Comparison of ENCODE assay signal across 20 cellular contexts in the genomic region with DNA sequence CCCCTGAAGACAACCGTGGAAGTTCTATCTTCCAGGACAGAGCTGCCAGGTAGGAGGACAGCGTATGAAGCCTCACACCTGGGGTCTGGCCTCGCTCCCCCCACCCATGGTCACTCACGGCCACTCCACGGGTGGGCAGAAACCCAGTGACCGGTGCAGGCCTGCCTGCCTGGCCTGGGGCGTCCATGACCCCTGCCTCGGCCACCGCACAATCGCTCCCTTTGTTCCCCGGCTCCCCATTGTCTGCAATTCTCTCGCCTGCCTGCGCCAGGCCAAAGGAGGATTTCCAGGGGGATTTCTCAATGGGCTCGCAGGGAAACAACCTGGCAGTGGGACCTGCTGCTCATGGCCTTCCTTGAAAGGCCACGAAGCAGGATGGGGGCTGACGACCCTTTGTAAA. TPM values are rescaled to one million over a fixed set of nuclear protein-coding genes. Genes with fewer than 3 reads are reported as not detected.
A peak's percentile ranks its signal among the peaks of the same experiment; 100 is the strongest.
DNase-seq lines count a peak whose midpoint lies in the region; ATAC-seq and TF ChIP-seq lines count a peak whose summit lies in the region.
"Had no signal": no experiment of that assay in that cellular context is flagged by ENCODE, and none has a peak within 500 bp of the region (broad histone marks: within the 10 kb centered on the region; RNA-seq: fewer than 3 reads in every experiment).

No MANE protein-coding gene starts in this region.

- H4K20me1 ChIP-seq in BLaER1: peaks cover 88% of the 10 kb centered on the region

- 0 out of 2 replicates have a peak, but pooled peaks cover 5% of the 10 kb centered on the region for H3K36me3 ChIP-seq in BLaER1
- peaks cover 16% of the 10 kb centered on the region for H3K36me3 ChIP-seq in RWPE2 (ENCODE audit: low read depth)
- H3K36me3 ChIP-seq in prostate gland: no peaks in the 10 kb centered on the region

- H3K4me1 ChIP-seq in BLaER1: peaks cover 80% of the 10 kb centered on the region
- peaks cover 36% of the 10 kb centered on the region for H3K4me1 ChIP-seq in RWPE2 (ENCODE audit: insufficient read depth, poor library complexity, severe bottlenecking)
- peaks cover 35% of the 10 kb centered on the region for H3K4me1 ChIP-seq in prostate gland (replicated peaks)

- no peak for TF ChIP-seq CTCF in RWPE2 (IDR thresholded peaks at IDR 0.05; ENCODE audit: poor library complexity, severe bottlenecking)
- no peak for TF ChIP-seq CTCF in prostate gland (IDR thresholded peaks at IDR 0.05)

- 0 out of 2 replicates have a peak overlapping the region, but pooled peaks have one; percentile 29 for H3K9ac ChIP-seq in BLaER1

- TF ChIP-seq POLR2A in prostate gland (IDR thresholded peaks at IDR 0.05): no peak

- intact Hi-C loops in head of caudate nucleus (cut with DNase I): no loop called here
- intact Hi-C loops in prostate gland (cut with DNase I): no loop called here

- H3K4me3 ChIP-seq in BLaER1: no peak overlapping the region
- no peak overlapping the region for H3K4me3 ChIP-seq in RWPE2 (ENCODE audit: severe bottlenecking)
- no peak overlapping the region for H3K4me3 ChIP-seq in prostate gland

- no peak for ATAC-seq in RWPE2 (ENCODE audit: low read depth)
- no peak for ATAC-seq in GM19324 (IDR thresholded peaks at IDR 0.05; ENCODE audit: low FRiP score, unreplicated experiment)
- no peak for ATAC-seq in HG03025 (IDR thresholded peaks at IDR 0.05; ENCODE audit: low FRiP score, unreplicated experiment)
- ATAC-seq: activated naive CD4-positive, alpha-beta T cell treated with anti-CD3 and anti-CD28 coated beads, Interleukin-2, amount 50 U/mL, for 72 hours; activated T-cell treated with anti-CD3 and anti-CD28 coated beads, Interleukin-2, amount 50 U/mL, for 72 hours had no signal

- DNase-seq in RWPE2 (ENCODE audit: low spot score) (no peak), head of caudate nucleus (peak in 31 of 42 donors; percentile 31 to 78 (median 60)), prostate gland (ENCODE audit: low spot score) (no peak), H4 (ENCODE audit: low spot score) (no peak), NCI-H2029 treated with DMSO at 0.1 percent for 48 hours (lab: John Stamatoyannopoulos, UW) (no peak)
- DNase-seq: activated CD4-positive, alpha-beta T cell treated with anti-CD3 and anti-CD28 coated beads for 1 hour; activated T-cell treated with anti-CD3 and anti-CD28 coated beads, Interleukin-2, amount 50 U/mL, for 72 hours; CD4-positive, CD25-positive, alpha-beta regulatory T cell; DMS 273 treated with DMSO at 0.1 percent for 48 hours; effector memory CD4-positive, alpha-beta T cell; Karpas-422; NCI-H1092; NCI-H2081; NCI-H510A; RPMI8226; stimulated activated CD4-positive, alpha-beta T cell treated with anti-CD3 and anti-CD28 coated beads, Interleukin-4, amount 100 ng/mL, for 24 hours had no signal

- H3K27ac ChIP-seq in BLaER1 (0 out of 2 replicates have a peak overlapping the region, but pooled peaks have one; percentile 9), RWPE2 (ENCODE audit: poor library complexity, severe bottlenecking) (peak overlapping the region; percentile 99), prostate gland (peak overlapping the region; percentile 88 to 93)

- H3K4me2 ChIP-seq in BLaER1: peak overlapping the region; percentile 62

- H3K9me3 ChIP-seq in BLaER1 (no peaks in the 10 kb centered on the region), RWPE2 (ENCODE audit: severe bottlenecking) (no peaks in the 10 kb centered on the region), prostate gland (no peaks in the 10 kb centered on the region)

- WGBS in prostate gland: 88% methylated on average over 14 of the region's 16 CpGs

- H3K27me3 ChIP-seq in BLaER1 (no peaks in the 10 kb centered on the region), RWPE2 (ENCODE audit: insufficient read depth, poor library complexity, severe bottlenecking) (no peaks in the 10 kb centered on the region), prostate gland (replicated peaks; ENCODE audit: insufficient read depth) (no peaks in the 10 kb centered on the region)

RNA-seq across cellular contexts. Expression of gene CCDC85C, which starts 22.6 kb away (rescaled TPM):
- total RNA-seq in prostate gland: 10 to 100 TPM; 35.1 to 47.2 TPM
- total RNA-seq in H4 (2014; rRNA removed; shearing (Covaris generic)): 5.7 and 5.8 TPM in 2 replicates

Comparison
In these comparisons a context has a peak if more than half of its experiments do, and no peak if none do; other contexts are left out.
1. H3K27ac ChIP-seq: peak in every context shown above with its lines; median percentile 99 in RWPE2; 90 in prostate gland; 9 in BLaER1.
2. DNase-seq: peak in head of caudate nucleus (31 of 42); none in RWPE2 (single experiment), prostate gland (single experiment), H4 (single experiment) and NCI-H2029 treated with DMSO at 0.1 percent for 48 hours (single experiment).